Comparison of ENCODE assay signal across 10 cellular contexts in genomic region chr12:50246159-50246865, GRCh38. TPM values are rescaled to one million over a fixed set of nuclear protein-coding genes. Genes with fewer than 3 reads are reported as not detected.
A peak's percentile ranks its signal among the peaks of the same experiment; 100 is the strongest.
DNase-seq lines count a peak whose midpoint lies in the region; ATAC-seq, FAIRE-seq and TF ChIP-seq lines count a peak whose summit lies in the region.
"Had no signal": no experiment of that assay in that cellular context is flagged by ENCODE, and none has a peak within 500 bp of the region (broad histone marks: within the 10 kb centered on the region; RNA-seq: fewer than 3 reads in every experiment).

No MANE protein-coding gene starts in this region.

- H3K9ac ChIP-seq in adipocyte (ENCODE audit: low read length): peak overlapping the region; percentile 75

- H3K9me3 ChIP-seq in adipocyte (ENCODE audit: control insufficient read depth, low read length): no peaks in the 10 kb centered on the region
- H3K9me3 ChIP-seq in lower lobe of right lung: no peaks in the 10 kb centered on the region
- no peaks in the 10 kb centered on the region for H3K9me3 ChIP-seq in transverse colon

- peaks cover 4 to 17% of the 10 kb centered on the region in 2 donors for H3K36me3 Mint-ChIP-seq in activated T-cell treated with anti-CD3 and anti-CD28 coated beads, Interleukin-2, amount 50 U/mL, for 72 hours (ENCODE audit: insufficient read depth in 2 of 2)
- peaks cover 15% of the 10 kb centered on the region for H3K36me3 Mint-ChIP-seq in activated T-cell treated with anti-CD3 and anti-CD28 coated beads, Interleukin-2, amount 50 U/mL, for 4 hours (ENCODE audit: insufficient read depth)

- no peaks in the 10 kb centered on the region for H3K9me3 Mint-ChIP-seq in activated T-cell treated with anti-CD3 and anti-CD28 coated beads, Interleukin-2, amount 50 U/mL, for 72 hours
- no peaks in the 10 kb centered on the region for H3K9me3 Mint-ChIP-seq in activated T-cell treated with anti-CD3 and anti-CD28 coated beads, Interleukin-2, amount 50 U/mL, for 4 hours
- H3K9me3 Mint-ChIP-seq: activated naive CD4-positive, alpha-beta T cell treated with anti-CD3 and anti-CD28 coated beads for 36 hours had no signal

- H3K4me1 ChIP-seq in adipocyte (ENCODE audit: control insufficient read depth, insufficient read depth, low read length) (peaks cover 70% of the 10 kb centered on the region), lower lobe of right lung (peaks cover 53% of the 10 kb centered on the region), transverse colon (peaks cover 22 to 94% (median 62%) of the 10 kb centered on the region in 4 donors)

- FAIRE-seq in HTR-8/SVneo (lab: Jason Lieb, UNC): no peak

- H3K4me3 ChIP-seq in adipocyte (ENCODE audit: low read length) (peak overlapping the region; percentile 31), lower lobe of right lung (no peak overlapping the region), transverse colon (no peak overlapping the region)

- peak overlapping the region; percentile 66 to 87 for H3K4me3 Mint-ChIP-seq in activated T-cell treated with anti-CD3 and anti-CD28 coated beads, Interleukin-2, amount 50 U/mL, for 72 hours
- no peak overlapping the region for H3K4me3 Mint-ChIP-seq in activated T-cell treated with anti-CD3 and anti-CD28 coated beads, Interleukin-2, amount 50 U/mL, for 4 hours
- H3K4me3 Mint-ChIP-seq: activated naive CD4-positive, alpha-beta T cell treated with anti-CD3 and anti-CD28 coated beads for 36 hours had no signal

- no peaks in the 10 kb centered on the region for H3K36me3 ChIP-seq in adipocyte (ENCODE audit: control insufficient read depth, insufficient read depth, low read length, severe bottlenecking)
- H3K36me3 ChIP-seq in lower lobe of right lung: peaks cover 42% of the 10 kb centered on the region
- no peaks in the 10 kb centered on the region for H3K36me3 ChIP-seq in transverse colon

- TF ChIP-seq EP300 in transverse colon (IDR thresholded peaks at IDR 0.05; ENCODE audit: low read depth): no peak

- intact Hi-C loops in lower lobe of right lung (cut with DNase I): no loop called here
- intact Hi-C loops in transverse colon (cut with DNase I; ENCODE audit: low total_unique reads): no loop called here

- H3K27ac Mint-ChIP-seq in activated T-cell treated with anti-CD3 and anti-CD28 coated beads, Interleukin-2, amount 50 U/mL, for 72 hours: peak overlapping the region; percentile 69

- no peak for DNase-seq in activated T-cell treated with anti-CD3 and anti-CD28 coated beads, Interleukin-2, amount 50 U/mL, for 72 hours
- DNase-seq in activated T-cell treated with anti-CD3 and anti-CD28 coated beads, Interleukin-2, amount 50 U/mL, for 4 hours: no peak
- DNase-seq in adipocyte (ENCODE audit: low read depth) (no peak), lower lobe of right lung (no peak), transverse colon (no peak), omental fat pad (ENCODE audit: low spot score) (no peak), amniotic stem cell (lab: John Stamatoyannopoulos, UW) (no peak), HTR-8/SVneo (ENCODE audit: insufficient read length, low spot score) (no peak)
- DNase-seq: NCI-H774 had no signal

- in situ Hi-C loops in transverse colon (cut with MboI; ENCODE audit: low pct_ligation_motif_present in 1 of 4, low pct_unique_long_range_greater_than_20kb in 1 of 4, low sequenced_read_pairs in 3 of 4): no loop called here

- H3K27ac ChIP-seq in lower lobe of right lung: peak overlapping the region; percentile 65
- peak overlapping the region; percentile 81 to 85 (median 84) for H3K27ac ChIP-seq in transverse colon

- peaks cover 84% of the 10 kb centered on the region for H3K4me1 Mint-ChIP-seq in activated T-cell treated with anti-CD3 and anti-CD28 coated beads, Interleukin-2, amount 50 U/mL, for 72 hours (ENCODE audit: low read depth)
- H3K4me1 Mint-ChIP-seq in activated T-cell treated with anti-CD3 and anti-CD28 coated beads, Interleukin-2, amount 50 U/mL, for 4 hours (ENCODE audit: low read depth): peaks cover 18% of the 10 kb centered on the region

- TF ChIP-seq CTCF in lower lobe of right lung (IDR thresholded peaks at IDR 0.05) (no peak), transverse colon (IDR thresholded peaks at IDR 0.05) (no peak), omental fat pad (IDR thresholded peaks at IDR 0.05) (no peak)

- no peak for ATAC-seq in activated T-cell treated with anti-CD3 and anti-CD28 coated beads, Interleukin-2, amount 50 U/mL, for 72 hours (replicated peaks in 1 of 2)
- no peak for ATAC-seq in activated T-cell treated with anti-CD3 and anti-CD28 coated beads, Interleukin-2, amount 50 U/mL, for 4 hours
- ATAC-seq in lower lobe of right lung (no peak), omental fat pad (ENCODE audit: low FRiP score) (no peak)

- no peaks in the 10 kb centered on the region for H3K27me3 ChIP-seq in adipocyte (replicated peaks; ENCODE audit: control insufficient read depth, insufficient read depth, low read length)
- H3K27me3 ChIP-seq in lower lobe of right lung (ENCODE audit: low read depth): no peaks in the 10 kb centered on the region
- no peaks in the 10 kb centered on the region for H3K27me3 ChIP-seq in transverse colon

- no peaks in the 10 kb centered on the region for H3K27me3 Mint-ChIP-seq in activated T-cell treated with anti-CD3 and anti-CD28 coated beads, Interleukin-2, amount 50 U/mL, for 72 hours (ENCODE audit: low read depth)
- no peaks in the 10 kb centered on the region for H3K27me3 Mint-ChIP-seq in activated T-cell treated with anti-CD3 and anti-CD28 coated beads, Interleukin-2, amount 50 U/mL, for 4 hours (ENCODE audit: low read depth)

- 66 to 70% methylated on average over 6 to 8 of the region's 8 CpGs for WGBS in transverse colon (ENCODE audit: low coverage in 1 of 2), 2 donors

- TF ChIP-seq POLR2A in transverse colon (IDR thresholded peaks at IDR 0.05): no peak

RNA-seq across cellular contexts. Expression of gene LIMA1, which starts 37.0 kb away (rescaled TPM):
- total RNA-seq in activated T-cell treated with anti-CD3 and anti-CD28 coated beads, Interleukin-2, amount 50 U/mL, for 72 hours: 100 to 1,000 TPM; 117 to 124 TPM
- total RNA-seq in activated T-cell treated with anti-CD3 and anti-CD28 coated beads, Interleukin-2, amount 50 U/mL, for 4 hours: 10 to 100 TPM; 31.6 to 56.4 (median 48.9) TPM
- total RNA-seq in lower lobe of right lung: 76.6 TPM
- total RNA-seq in transverse colon: 100 to 1,000 TPM; 151 to 259 (median 243) TPM
- 100 to 1,000 TPM; 129 to 319 (median 176) TPM for total RNA-seq in omental fat pad
